ENCODE assay signal across 6 cellular contexts in genomic region chr19:34596989-34597388, GRCh38.
"Had no signal": no experiment of that assay in that cellular context is flagged by ENCODE, and none has a peak within 500 bp of the region (broad histone marks: within the 10 kb centered on the region; RNA-seq: fewer than 3 reads in every experiment).

No MANE protein-coding gene starts in this region.

- H3K4me3 ChIP-seq: K562 had no signal

- DNase-seq: IMR-90, KBM-7 had no signal

- H3K27ac ChIP-seq: HL-60 had no signal

- H3K27ac Mint-ChIP-seq: IgD-negative memory B cell had no signal

- H3K27me3 Mint-ChIP-seq: IgD-negative memory B cell had no signal

- H3K4me1 Mint-ChIP-seq: IgD-negative memory B cell had no signal

- H3K4me3 Mint-ChIP-seq: IgD-negative memory B cell had no signal

- ATAC-seq: HepG2, K562 had no signal
